In genomic region chrX:9379697-9380551, GRCh38 we compare ENCODE assay signal across 9 cellular contexts.
A peak's percentile ranks its signal among the peaks of the same experiment; 100 is the strongest.
DNase-seq lines count a peak whose midpoint lies in the region; FAIRE-seq and TF ChIP-seq lines count a peak whose summit lies in the region.
"Had no signal": no experiment of that assay in that cellular context is flagged by ENCODE, and none has a peak within 500 bp of the region (broad histone marks: within the 10 kb centered on the region; RNA-seq: fewer than 3 reads in every experiment).

No MANE protein-coding gene starts in this region.

- FAIRE-seq in H54 (lab: Jason Lieb, UNC) (no peak), D721Med (lab: Jason Lieb, UNC) (no peak)

- in situ Hi-C loops in Caki2 (cut with HindIII; ENCODE audit: low pct_unique_long_range_greater_than_20kb, low sequenced_read_pairs), result no loop called here

- no peak for TF ChIP-seq CTCF in D721Med (IDR thresholded peaks at IDR 0.05; ENCODE audit: insufficient read depth, missing control alignments)

- DNase-seq in Caki2 (ENCODE audit: low read depth) (peak; percentile 58), H54 (ENCODE audit: insufficient read length, low spot score) (peak; percentile 9), RPMI7951 (ENCODE audit: low read depth) (peak; percentile 74), glomerular visceral epithelial cell (ENCODE audit: extremely low spot score) (peak; percentile 13), NCI-H187 (lab: John Stamatoyannopoulos, UW) (no peak), activated T-cell treated with anti-CD3 and anti-CD28 coated beads for 4 hours (no peak), D721Med (ENCODE audit: insufficient read length, low spot score) (no peak)
- DNase-seq: activated T-cell treated with anti-CD3 and anti-CD28 coated beads, Interleukin-2, amount 50 U/mL, for 24 hours; T1000 had no signal

- TF ChIP-seq POLR2A in H54 (IDR thresholded peaks at IDR 0.05; ENCODE audit: low read depth, low read length), result no peak

Comparison
In these comparisons a context has a peak if more than half of its experiments do, and no peak if none do; other contexts are left out.
1. DNase-seq: peak in Caki2 (single experiment), H54 (single experiment), RPMI7951 (single experiment) and glomerular visceral epithelial cell (single experiment); none in NCI-H187 (0 of 2), activated T-cell treated with anti-CD3 and anti-CD28 coated beads for 4 hours (single experiment) and D721Med (single experiment).